10 cellular contexts compared by ENCODE assay signal in genomic region chr7:115748123-115748738, GRCh38.
DNase-seq lines count a peak whose midpoint lies in the region; ATAC-seq and TF ChIP-seq lines count a peak whose summit lies in the region.
"Had no signal": no experiment of that assay in that cellular context is flagged by ENCODE, and none has a peak within 500 bp of the region (broad histone marks: within the 10 kb centered on the region; RNA-seq: fewer than 3 reads in every experiment).

No MANE protein-coding gene starts in this region.

- H3K4me1 Mint-ChIP-seq in chondrocyte (ENCODE audit: low read depth): peaks cover 4% of the 10 kb centered on the region
- H3K4me1 Mint-ChIP-seq in activated naive CD4-positive, alpha-beta T cell treated with anti-CD3 and anti-CD28 coated beads for 36 hours (ENCODE audit: low read depth): no peaks in the 10 kb centered on the region

- H3K9me3 Mint-ChIP-seq in chondrocyte (ENCODE audit: low read depth): no peaks in the 10 kb centered on the region
- no peaks in the 10 kb centered on the region for H3K9me3 Mint-ChIP-seq in activated naive CD4-positive, alpha-beta T cell treated with anti-CD3 and anti-CD28 coated beads for 36 hours

- no peaks in the 10 kb centered on the region for H3K36me3 Mint-ChIP-seq in chondrocyte (ENCODE audit: low read depth)
- no peaks in the 10 kb centered on the region for H3K36me3 Mint-ChIP-seq in activated naive CD4-positive, alpha-beta T cell treated with anti-CD3 and anti-CD28 coated beads for 36 hours (ENCODE audit: low read depth)

- peak; percentile 17 for DNase-seq in NCI-H2107 treated with DMSO at 0.1 percent for 48 hours (lab: John Stamatoyannopoulos, UW; ENCODE audit: unreplicated experiment)
- DNase-seq in NCI-H2107 (lab: John Stamatoyannopoulos, UW): no peak
- DNase-seq in NCI-H1105 treated with DMSO at 0.1 percent for 48 hours (lab: John Stamatoyannopoulos, UW): peak; percentile 17
- DNase-seq in chondrocyte (ENCODE audit: low spot score): no peak
- peak; percentile 9 for DNase-seq in renal cortical epithelial cell (ENCODE audit: low read depth)
- no peak for DNase-seq in activated naive CD4-positive, alpha-beta T cell treated with anti-CD3 and anti-CD28 coated beads for 36 hours
- DNase-seq: amniotic stem cell, left cardiac atrium had no signal

- peak; percentile 78 for TF ChIP-seq CTCF in chondrocyte (IDR thresholded peaks at IDR 0.05)

- CTCF ChIA-PET in activated naive CD4-positive, alpha-beta T cell treated with anti-CD3 and anti-CD28 coated beads for 36 hours (lab: Charles Lee): no interaction called here

- H3K27me3 Mint-ChIP-seq in chondrocyte (ENCODE audit: low read depth): no peaks in the 10 kb centered on the region
- H3K27me3 Mint-ChIP-seq in activated naive CD4-positive, alpha-beta T cell treated with anti-CD3 and anti-CD28 coated beads for 36 hours (ENCODE audit: low read depth): no peaks in the 10 kb centered on the region

- no peak overlapping the region for H3K27ac Mint-ChIP-seq in chondrocyte (ENCODE audit: unreplicated experiment)
- H3K27ac Mint-ChIP-seq in activated naive CD4-positive, alpha-beta T cell treated with anti-CD3 and anti-CD28 coated beads for 36 hours: no peak overlapping the region

- ATAC-seq in GM21723 (IDR thresholded peaks at IDR 0.05; ENCODE audit: unreplicated experiment) (no peak), HG03439 (IDR thresholded peaks at IDR 0.05; ENCODE audit: unreplicated experiment) (no peak)
- ATAC-seq: left cardiac atrium had no signal

- intact Hi-C loops in activated naive CD4-positive, alpha-beta T cell treated with anti-CD3 and anti-CD28 coated beads for 36 hours (cut with micrococcal nuclease): no loop called here

- H3K4me3 Mint-ChIP-seq in chondrocyte (ENCODE audit: unreplicated experiment): no peak overlapping the region
- no peak overlapping the region for H3K4me3 Mint-ChIP-seq in activated naive CD4-positive, alpha-beta T cell treated with anti-CD3 and anti-CD28 coated beads for 36 hours

Comparison
In these comparisons a context has a peak if more than half of its experiments do, and no peak if none do; other contexts are left out.
1. DNase-seq: peak in NCI-H2107 treated with DMSO at 0.1 percent for 48 hours (single experiment), NCI-H1105 treated with DMSO at 0.1 percent for 48 hours (single experiment) and renal cortical epithelial cell (single experiment); none in NCI-H2107 (single experiment), chondrocyte (single experiment) and activated naive CD4-positive, alpha-beta T cell treated with anti-CD3 and anti-CD28 coated beads for 36 hours (single experiment).